In the genomic region with DNA sequence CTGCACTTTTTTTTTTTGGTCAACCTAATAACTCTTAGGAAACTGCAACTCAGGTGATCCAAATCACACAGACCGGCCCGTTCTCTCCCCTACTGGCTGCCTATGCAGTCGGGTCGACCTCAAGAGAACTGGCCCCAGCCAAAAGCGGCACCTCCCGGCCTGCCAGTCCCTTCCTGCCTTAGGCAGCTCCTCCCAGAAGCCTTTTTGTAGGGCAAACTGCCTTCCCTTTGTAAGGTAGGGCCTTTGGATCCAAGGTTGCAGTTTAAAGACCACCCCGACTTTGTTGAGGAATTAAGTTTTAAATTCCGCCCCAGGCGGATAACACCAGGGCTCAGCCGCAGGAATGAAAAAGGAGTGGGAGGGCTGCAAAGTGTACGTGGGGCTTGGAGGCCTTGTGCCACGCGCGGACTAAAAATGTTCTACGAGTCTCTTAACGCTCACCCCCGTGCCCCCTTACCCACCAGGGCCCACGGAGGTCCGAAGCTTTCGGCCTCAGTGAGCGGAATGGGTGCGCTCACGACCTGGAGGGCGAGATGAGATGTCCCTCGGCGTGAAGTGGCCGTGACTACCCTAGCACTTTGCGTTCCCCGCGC, we compare ENCODE assay signal across 8 cellular contexts. TPM values are rescaled to one million over a fixed set of nuclear protein-coding genes. Genes with fewer than 3 reads are reported as not detected.
DNase-seq lines count a peak whose midpoint lies in the region; ATAC-seq and TF ChIP-seq lines count a peak whose summit lies in the region.

No MANE protein-coding gene starts in this region.

- ATAC-seq in GM19455 (IDR thresholded peaks at IDR 0.05; ENCODE audit: unreplicated experiment), result peak; percentile 9
- no peak for ATAC-seq in HG03432 (IDR thresholded peaks at IDR 0.05; ENCODE audit: unreplicated experiment)

- H3K4me1 Mint-ChIP-seq in brain, result peaks cover 26% of the 10 kb centered on the region

- H3K36me3 Mint-ChIP-seq in brain, result peaks cover 34% of the 10 kb centered on the region

- DNase-seq in AG04450 (ENCODE audit: low read depth, low spot score), result no peak
- DNase-seq in NOMO-1 treated with DMSO at 0.1 percent for 48 hours (lab: John Stamatoyannopoulos, UW; ENCODE audit: unreplicated experiment), result peak; percentile 30
- DNase-seq in left kidney (ENCODE audit: low read depth, low spot score), result peak; percentile 39
- DNase-seq in stimulated activated CD8-positive, alpha-beta memory T cell treated with anti-CD3 and anti-CD28 coated beads, Interleukin-4, amount 100 ng/mL, for 48 hours, result peak; percentile 50
- no peak for DNase-seq in mucosa of gallbladder (ENCODE audit: low spot score)

- peak overlapping the region; percentile 43 for H3K27ac ChIP-seq in AG04450 (ENCODE audit: low read depth, low read length)

- no peaks in the 10 kb centered on the region for H3K9me3 ChIP-seq in AG04450 (ENCODE audit: control insufficient read depth, insufficient read depth, low read length)

- CTCF ChIA-PET in AG04450 (lab: Charles Lee), result interaction anchor here (1.3 to 2.8 kb wide), 2 partner anchors 177 to 228 kb away, joined by 3 to 10 read pairs; no protein-coding TSS in a partner anchor

- H3K27me3 Mint-ChIP-seq in brain, result peaks cover 9% of the 10 kb centered on the region

- peak overlapping the region; percentile 87 for H3K4me3 ChIP-seq in AG04450 (ENCODE audit: low read depth, low read length)

- no peak for TF ChIP-seq CTCF in AG04450 (IDR thresholded peaks at IDR 0.05; ENCODE audit: low read depth, low read length)
- no peak for TF ChIP-seq CTCF in brain (conservative IDR thresholded peaks at IDR 0.05)

- H3K9me3 Mint-ChIP-seq in brain, result no peaks in the 10 kb centered on the region

- POLR2A ChIA-PET in AG04450 (lab: Yijun Ruan, JAX), result interaction anchor here (0.6 to 1.2 kb wide), 4 partner anchors 42 to 1279 kb away, joined by 3 to 11 read pairs (median 4); partner anchors contain the start of gene KDM4A

- H3K27me3 ChIP-seq in AG04450 (ENCODE audit: control insufficient read depth, insufficient read depth, low read length), result no peaks in the 10 kb centered on the region

- H3K27ac Mint-ChIP-seq in brain, result peak overlapping the region; percentile 36 to 91 (median 78)

- H3K4me3 Mint-ChIP-seq in brain, result peak overlapping the region; percentile 84 to 90 (median 87)

RNA-seq across cellular contexts. Expression of gene ST3GAL3, which starts 0.6 kb away (rescaled TPM):
- polyA plus RNA-seq in AG04450 (2011; rRNA removed), result 11.5 and 13.4 TPM in 2 replicates
- polyA minus RNA-seq in AG04450 (2011; rRNA and poly(A)+ RNA removed), result 20.3 and 35.4 TPM in 2 replicates
- polyA plus RNA-seq in brain (ENCODE audit: insufficient read depth, low read depth, low replicate concordance), result 38.6 TPM
- total RNA-seq in mucosa of gallbladder, result 17.4 TPM

RNA-seq across cellular contexts. Expression of gene KDM4A, which starts 56.7 kb away (rescaled TPM):
- polyA plus RNA-seq in AG04450 (2011; rRNA removed) (54.9 and 56.7 TPM in 2 replicates), brain (ENCODE audit: insufficient read depth, low read depth, low replicate concordance) (45.9 TPM)
- polyA minus RNA-seq in AG04450 (2011; rRNA and poly(A)+ RNA removed), result 49.0 and 50.0 TPM in 2 replicates
- 47.6 TPM for total RNA-seq in mucosa of gallbladder

Comparison
In these comparisons a context has a peak if more than half of its experiments do, and no peak if none do; other contexts are left out.
1. DNase-seq: peak in NOMO-1 treated with DMSO at 0.1 percent for 48 hours (single experiment), left kidney (single experiment) and stimulated activated CD8-positive, alpha-beta memory T cell treated with anti-CD3 and anti-CD28 coated beads, Interleukin-4, amount 100 ng/mL, for 48 hours (single experiment); none in AG04450 (single experiment) and mucosa of gallbladder (single experiment).